ENCODE assay signal across 1 cellular context in genomic region chr19:45792482-45793177, GRCh38.
A peak's percentile ranks its signal among the peaks of the same experiment; 100 is the strongest.
TF ChIP-seq lines count a peak whose summit lies in the region.

DMWD (minus strand) TSS chr19:45792845; CDS start chr19:45792756, 89 bp downstream.

TF ChIP-seq in HepG2, 621 proteins besides CTCF, POLR2A, EP300 and RAD21 (continued from another document and continues in another):
- TF ChIP-seq HMGXB4 (CRISPR knock-in tag; IDR thresholded peaks at IDR 0.05; ENCODE audit: borderline replicate concordance in 1 of 2, low read depth in 1 of 2) (0 out of 4 replicates have a peak, but pooled peaks have one; percentile 22 to 32), ZNF720 (CRISPR knock-in tag; IDR thresholded peaks at IDR 0.05) (no peak), ZNF549 (CRISPR knock-in tag; IDR thresholded peaks at IDR 0.05) (no peak), ZNF740 (CRISPR knock-in tag; IDR thresholded peaks at IDR 0.05) (no peak), ZNF674 (CRISPR knock-in tag; IDR thresholded peaks at IDR 0.05; ENCODE audit: low read depth) (no peak), ZMYM2 (CRISPR knock-in tag; IDR thresholded peaks at IDR 0.05) (no peak), GATAD1 (CRISPR knock-in tag; IDR thresholded peaks at IDR 0.05) (peak; percentile 62), MYNN (CRISPR knock-in tag; IDR thresholded peaks at IDR 0.05; ENCODE audit: low read depth) (peak; percentile 70; the same call in 1 of the 2 replicates), SATB2 (CRISPR knock-in tag; IDR thresholded peaks at IDR 0.05) (no peak), KDM6A (CRISPR knock-in tag; IDR thresholded peaks at IDR 0.05; ENCODE audit: low read depth) (no peak), SSRP1 (CRISPR knock-in tag; IDR thresholded peaks at IDR 0.05) (no peak), SIN3B (IDR thresholded peaks at IDR 0.05; ENCODE audit: low read length) (peak; percentile 38; the same call in 1 of the 2 replicates), XRCC5 (optimal IDR thresholded peaks at IDR 0.05; ENCODE audit: low read length) (peak; percentile 18), SMYD3 (CRISPR knock-in tag; IDR thresholded peaks at IDR 0.05) (no peak), MYPOP (CRISPR knock-in tag; IDR thresholded peaks at IDR 0.05) (no peak), FUBP1 (CRISPR knock-in tag; IDR thresholded peaks at IDR 0.05; ENCODE audit: borderline replicate concordance) (no peak), TP53 (CRISPR knock-in tag; conservative IDR thresholded peaks at IDR 0.05) (no peak), HNF1A (IDR thresholded peaks at IDR 0.05; ENCODE audit: low read depth) (no peak), HNF1A (CRISPR knock-in tag; IDR thresholded peaks at IDR 0.05; ENCODE audit: borderline replicate concordance) (0 out of 2 replicates have a peak, but pooled peaks have one; percentile 21), NCOR1 (IDR thresholded peaks at IDR 0.05; ENCODE audit: borderline replicate concordance, low read length) (peak; percentile 40; the same call in 1 of the 2 replicates), U2AF2 (IDR thresholded peaks at IDR 0.05; ENCODE audit: low read depth, low read length) (peak; percentile 97), IKZF5 (CRISPR knock-in tag; IDR thresholded peaks at IDR 0.05) (peak; percentile 33; the same call in 1 of the 2 replicates), SALL1 (CRISPR knock-in tag; IDR thresholded peaks at IDR 0.05) (peak; percentile 59; the same call in 1 of the 2 replicates), SAP130 (CRISPR knock-in tag; IDR thresholded peaks at IDR 0.05; ENCODE audit: low read depth) (peak; percentile 81), KLF6 (CRISPR knock-in tag; IDR thresholded peaks at IDR 0.05) (0 out of 2 replicates have a peak, but pooled peaks have one; percentile 27), ZBTB40 (IDR thresholded peaks at IDR 0.05) (peak; percentile 23; the same call in 1 of the 2 replicates), ZBTB40 (CRISPR knock-in tag; IDR thresholded peaks at IDR 0.05) (no peak), CHD2 (IDR thresholded peaks at IDR 0.05; ENCODE audit: low read depth, low read length) (no peak), ZNF782 (CRISPR knock-in tag; IDR thresholded peaks at IDR 0.05; ENCODE audit: borderline replicate concordance) (peak; percentile 51; the same call in 1 of the 2 replicates), IRX3 (CRISPR knock-in tag; IDR thresholded peaks at IDR 0.05; ENCODE audit: borderline replicate concordance, low read depth) (no peak), SAFB2 (CRISPR knock-in tag; IDR thresholded peaks at IDR 0.05; ENCODE audit: borderline replicate concordance, low read depth) (0 out of 2 replicates have a peak, but pooled peaks have one; percentile 32), ZNF83 (CRISPR knock-in tag; IDR thresholded peaks at IDR 0.05; ENCODE audit: borderline replicate concordance) (no peak), AFF4 (CRISPR knock-in tag; IDR thresholded peaks at IDR 0.05) (no peak), ZNF746 (CRISPR knock-in tag; IDR thresholded peaks at IDR 0.05) (no peak)
